In genomic region chr9:129737479-129738269, GRCh38 we compare ENCODE assay signal across 8 cellular contexts. TPM values are rescaled to one million over a fixed set of nuclear protein-coding genes. Genes with fewer than 3 reads are reported as not detected.
DNase-seq lines count a peak whose midpoint lies in the region; ATAC-seq and TF ChIP-seq lines count a peak whose summit lies in the region.

No MANE protein-coding gene starts in this region.

- ATAC-seq in GM21528 (IDR thresholded peaks at IDR 0.05; ENCODE audit: low FRiP score, unreplicated experiment) (peak; percentile 58), left cardiac atrium (peak; percentile 92 to 94), upper lobe of right lung (peak; percentile 97)

- no peaks in the 10 kb centered on the region for H3K36me3 Mint-ChIP-seq in CD8-positive, alpha-beta memory T cell

- CTCF ChIA-PET in CD8-positive, alpha-beta memory T cell (lab: Charles Lee), result interaction anchor here (0.6 to 4.9 kb wide), 29 partner anchors 8 to 606 kb away, joined by 3 to 59 read pairs (median 4); partner anchors contain the start of genes NTMT1 and PTGES

- H3K4me1 ChIP-seq in CD8-positive, alpha-beta memory T cell (ENCODE audit: insufficient read depth, low read length), result peaks cover 13% of the 10 kb centered on the region
- peaks cover 4% of the 10 kb centered on the region for H3K4me1 ChIP-seq in upper lobe of right lung

- TF ChIP-seq CTCF in upper lobe of right lung (IDR thresholded peaks at IDR 0.05), result peak; percentile 99

- H3K4me3 ChIP-seq in CD8-positive, alpha-beta memory T cell (ENCODE audit: low read length), result peak overlapping the region; percentile 81
- H3K4me3 ChIP-seq in upper lobe of right lung, result peak overlapping the region; percentile 61

- peak; percentile 77 to 87 (median 84) for DNase-seq in CD8-positive, alpha-beta memory T cell
- DNase-seq in NAMALWA (ENCODE audit: low spot score), result peak; percentile 87
- peak; percentile 56 for DNase-seq in SW480 (ENCODE audit: low spot score)
- peak; percentile 74 for DNase-seq in activated naive CD8-positive, alpha-beta T cell treated with anti-CD3 and anti-CD28 coated beads, Interleukin-2, amount 50 U/mL, for 16 hours (ENCODE audit: low read depth, low spot score)
- DNase-seq in left cardiac atrium, result peak; percentile 89
- peak; percentile 96 for DNase-seq in posterior vena cava (ENCODE audit: low spot score)
- DNase-seq in upper lobe of right lung, result peak; percentile 92

- intact Hi-C loops in left cardiac atrium (cut with DNase I), result loop anchor here (1.0 to 5.0 kb wide), 2 partner anchors 46 to 50 kb away; no protein-coding TSS in a partner anchor
- intact Hi-C loops in posterior vena cava (cut with DNase I), result loop anchor here (5.0 kb wide), 1 partner anchor 45 kb away; no protein-coding TSS in a partner anchor
- intact Hi-C loops in upper lobe of right lung (cut with DNase I), result loop anchor here (5.0 to 10.0 kb wide), 2 partner anchors 50 to 93 kb away; partner anchors contain the start of gene ASB6

- H3K36me3 ChIP-seq in CD8-positive, alpha-beta memory T cell (ENCODE audit: insufficient read depth, low read length), result no peaks in the 10 kb centered on the region
- no peaks in the 10 kb centered on the region for H3K36me3 ChIP-seq in upper lobe of right lung

- no peaks in the 10 kb centered on the region for H3K9me3 ChIP-seq in CD8-positive, alpha-beta memory T cell (ENCODE audit: low read length)
- H3K9me3 ChIP-seq in upper lobe of right lung, result no peaks in the 10 kb centered on the region

- peak overlapping the region; percentile 42 to 93 (median 74) for H3K27ac Mint-ChIP-seq in CD8-positive, alpha-beta memory T cell

- H3K4me3 Mint-ChIP-seq in CD8-positive, alpha-beta memory T cell, result peak overlapping the region; percentile 71 to 90 (median 76)

- H3K4me1 Mint-ChIP-seq in CD8-positive, alpha-beta memory T cell, result peaks cover 6 to 13% (median 9%) of the 10 kb centered on the region in 3 donors

- no peaks in the 10 kb centered on the region for H3K27me3 ChIP-seq in CD8-positive, alpha-beta memory T cell (ENCODE audit: insufficient read depth, low read length, poor library complexity, severe bottlenecking)
- H3K27me3 ChIP-seq in upper lobe of right lung, result peaks cover 8% of the 10 kb centered on the region

- peaks cover 0 to 7% of the 10 kb centered on the region in 2 donors for H3K27me3 Mint-ChIP-seq in CD8-positive, alpha-beta memory T cell

- POLR2A ChIA-PET in CD8-positive, alpha-beta memory T cell (lab: Charles Lee), result interaction anchor here (0.5 to 1.3 kb wide), 5 partner anchors 27 to 1504 kb away, joined by 3 to 6 read pairs (median 5); no protein-coding TSS in a partner anchor

- H3K27ac ChIP-seq in CD8-positive, alpha-beta memory T cell (ENCODE audit: low read depth, low read length), result peak overlapping the region; percentile 82
- H3K27ac ChIP-seq in upper lobe of right lung, result peak overlapping the region; percentile 79

- no peaks in the 10 kb centered on the region for H3K9me3 Mint-ChIP-seq in CD8-positive, alpha-beta memory T cell

RNA-seq across cellular contexts. Expression of gene PTGES, which starts 15.2 kb away (rescaled TPM):
- not detected for total RNA-seq in CD8-positive, alpha-beta memory T cell
- polyA plus RNA-seq in CD8-positive, alpha-beta memory T cell, result not detected
- total RNA-seq in left cardiac atrium (1 to 10 TPM; 4.5 to 7.9 TPM), posterior vena cava (10 to 100 TPM in 1 of 2 donors, 1 to 10 TPM in 1; 7.9 to 15.9 TPM), upper lobe of right lung (2.1 TPM)

Comparison
In these comparisons a context has a peak if more than half of its experiments do, and no peak if none do; other contexts are left out.
1. Peak in every context shown above with its lines: DNase-seq, ATAC-seq, H3K4me3 ChIP-seq and H3K27ac ChIP-seq.